In genomic region chr17:8473451-8474192, GRCh38 we compare ENCODE assay signal across 16 cellular contexts. TPM values are rescaled to one million over a fixed set of nuclear protein-coding genes. Genes with fewer than 3 reads are reported as not detected.
DNase-seq lines count a peak whose midpoint lies in the region; ATAC-seq, FAIRE-seq and TF ChIP-seq lines count a peak whose summit lies in the region.
"Had no signal": no experiment of that assay in that cellular context is flagged by ENCODE, and none has a peak within 500 bp of the region (broad histone marks: within the 10 kb centered on the region; RNA-seq: fewer than 3 reads in every experiment).

No MANE protein-coding gene starts in this region.

- DNase-seq in HepG2 (ENCODE audit: low spot score) = no peak
- no peak for DNase-seq in right lobe of liver
- DNase-seq in coronary artery (ENCODE audit: low spot score) = no peak
- no peak for DNase-seq in neuronal stem cell (ENCODE audit: low spot score)
- DNase-seq in left lobe of liver (ENCODE audit: low spot score) = no peak
- DNase-seq in frontal cortex (ENCODE audit: low spot score in 2 of 2) = no peak
- DNase-seq in GDM1 (lab: John Stamatoyannopoulos, UW) = no peak
- DNase-seq: DMS53, KG1, NCI-H1092, NCI-H1694 treated with DMSO at 0.1 percent for 48 hours, NCI-H345, NCI-H526 treated with DMSO at 0.1 percent for 48 hours, OCI-M1 had no signal

- H3K14ac ChIP-seq in neuronal stem cell (ENCODE audit: low read length) = no peak overlapping the region

- FAIRE-seq in HepG2 (lab: Jason Lieb, UNC) (no peak), frontal cortex (lab: Jason Lieb, UNC) (no peak)
- FAIRE-seq: A549, GM12878 had no signal

- no peak for TF ChIP-seq EP300 in HepG2 (IDR thresholded peaks at IDR 0.05; ENCODE audit: low read depth in 2 of 2, low read length in 2 of 2)
- TF ChIP-seq EP300 in HepG2 (CRISPR knock-in tag; IDR thresholded peaks at IDR 0.05; ENCODE audit: borderline replicate concordance) = no peak

- POLR2A ChIA-PET in HepG2 (lab: Yijun Ruan, JAX) = no interaction called here

- TF ChIP-seq CTCF in HepG2 (CRISPR knock-in tag; IDR thresholded peaks at IDR 0.05) (no peak), right lobe of liver (IDR thresholded peaks at IDR 0.05) (no peak), coronary artery (IDR thresholded peaks at IDR 0.05) (no peak)

- no peak for ATAC-seq in HepG2
- no peak for ATAC-seq in right lobe of liver
- ATAC-seq in left lobe of liver = no peak
- ATAC-seq: A549, GM12878 had no signal

- H3K79me1 ChIP-seq in neuronal stem cell (ENCODE audit: low read depth, low read length) = no peaks in the 10 kb centered on the region

- in situ Hi-C loops in HepG2 (cut with HindIII; ENCODE audit: extremely low pct_ligation_motif_present, low pct_unique_long_range_greater_than_20kb) = no loop called here

- no peak overlapping the region for H3K4ac ChIP-seq in neuronal stem cell (ENCODE audit: low read length)

- no peak overlapping the region for H3K9ac ChIP-seq in HepG2 (ENCODE audit: insufficient read depth, low read depth, low read length)
- H3K9ac ChIP-seq in neuronal stem cell (ENCODE audit: low read depth, low read length, poor library complexity) = peak overlapping the region; percentile 40

- H4K91ac ChIP-seq in neuronal stem cell (ENCODE audit: low read depth, low read length, poor library complexity) = no peak overlapping the region

- H3K36me3 ChIP-seq in HepG2 (replicated peaks in 1 of 2; ENCODE audit: control insufficient read depth in 1 of 2, insufficient read depth in 2 of 2, low read length in 2 of 2) (peaks cover 26 to 90% of the 10 kb centered on the region in 2 experiments), right lobe of liver (peaks cover 3 to 40% (median 14%) of the 10 kb centered on the region in 4 donors), neuronal stem cell (replicated peaks in 1 of 2; ENCODE audit: control insufficient read depth in 2 of 2, insufficient read depth in 2 of 2, low read length in 2 of 2) (peaks cover 38 to 93% of the 10 kb centered on the region in 2 donors)

- H3K4me2 ChIP-seq in HepG2 (ENCODE audit: low read depth, low read length) (no peak overlapping the region), neuronal stem cell (ENCODE audit: insufficient read depth, low read length, poor library complexity, severe bottlenecking) (no peak overlapping the region)
- H3K4me2 ChIP-seq: A549 had no signal

- H2AFZ ChIP-seq in HepG2 (ENCODE audit: low read length) (no peak overlapping the region), neuronal stem cell (ENCODE audit: low read length) (no peak overlapping the region)

- H3K27me3 ChIP-seq in HepG2 (ENCODE audit: control insufficient read depth in 1 of 2, insufficient read depth in 2 of 2, low read length in 2 of 2) = no peaks in the 10 kb centered on the region
- no peaks in the 10 kb centered on the region for H3K27me3 ChIP-seq in right lobe of liver
- H3K27me3 ChIP-seq in neuronal stem cell (ENCODE audit: control insufficient read depth in 3 of 3, insufficient read depth in 3 of 3, low read depth in 1 of 3, low read length in 3 of 3) = no peaks in the 10 kb centered on the region

- intact Hi-C loops in HepG2 (cut with micrococcal nuclease; ENCODE audit: unreplicated experiment) (no loop called here), right lobe of liver (cut with DNase I) (loop anchor here in 1 of 2 donors (10.0 kb wide), 2 partner anchors 59 to 271 kb away; partner anchors contain the start of gene CCDC42)

- peaks cover 9% of the 10 kb centered on the region; the same call in 1 of the 2 replicates for H4K20me1 ChIP-seq in HepG2 (ENCODE audit: insufficient read depth, low read length)

- no TSS peak for BruUV-seq in HepG2 (replicated peaks; lab: Mats Ljungman, UMichigan)

- no peak overlapping the region for H2BK5ac ChIP-seq in neuronal stem cell (ENCODE audit: low read length)

- CTCF ChIA-PET in HepG2 (lab: Yijun Ruan, JAX; ENCODE audit: low intra/inter-chr PET ratio, low total read pairs) = no interaction called here

- H3K79me2 ChIP-seq in HepG2 (ENCODE audit: insufficient read depth, low read length) = no peaks in the 10 kb centered on the region

- H3K9me3 ChIP-seq in HepG2 (ENCODE audit: low read length) = no peaks in the 10 kb centered on the region
- no peaks in the 10 kb centered on the region for H3K9me3 ChIP-seq in right lobe of liver
- peaks cover 0 to 2% of the 10 kb centered on the region in 2 donors for H3K9me3 ChIP-seq in neuronal stem cell (replicated peaks in 1 of 2; ENCODE audit: control insufficient read depth in 2 of 2, insufficient read depth in 1 of 2, low read depth in 1 of 2, low read length in 2 of 2)
- H3K9me3 ChIP-seq: A549 had no signal

- no peak overlapping the region for H2AK5ac ChIP-seq in neuronal stem cell (ENCODE audit: low read depth, low read length)

- H3K4me3 ChIP-seq in HepG2 (replicated peaks in 1 of 3; ENCODE audit: insufficient read depth in 1 of 3, low read depth in 2 of 3, low read length in 3 of 3) (no peak overlapping the region), right lobe of liver (no peak overlapping the region), coronary artery (no peak overlapping the region), neuronal stem cell (ENCODE audit: low read length in 2 of 2) (no peak overlapping the region)
- H3K4me3 ChIP-seq: A549, GM12878 had no signal

- H4K8ac ChIP-seq in neuronal stem cell (ENCODE audit: low read depth, low read length) = no peak overlapping the region

- no peak overlapping the region for H3K23ac ChIP-seq in neuronal stem cell (ENCODE audit: low read depth, low read length, poor library complexity)

- 97% methylated on average over 13 of the region's 13 CpGs for WGBS in HepG2 (ENCODE audit: low lambda C conversion rate)
- 86% methylated on average over 6 of the region's 13 CpGs for WGBS in right lobe of liver (ENCODE audit: insufficient coverage, low coverage, low lambda C conversion rate, missing lambda C conversion rate)
- no CpG with 5 or more reads among the region's 13 CpGs for WGBS in neuronal stem cell (ENCODE audit: extremely low coverage in 2 of 2, insufficient read length in 2 of 2, insufficient replicate concordance in 1 of 2), 2 donors

- TF ChIP-seq POLR2A in HepG2 (IDR thresholded peaks at IDR 0.05; ENCODE audit: insufficient read depth in 1 of 2, low read depth in 2 of 2, low read length in 2 of 2) (no peak), right lobe of liver (IDR thresholded peaks at IDR 0.05) (no peak)

- no peak overlapping the region for H3K27ac ChIP-seq in HepG2 (ENCODE audit: extremely low read length, insufficient read depth, low read length)
- H3K27ac ChIP-seq in right lobe of liver = no peak overlapping the region
- H3K27ac ChIP-seq in coronary artery = peak overlapping the region; percentile 66 to 78
- H3K27ac ChIP-seq in neuronal stem cell (replicated peaks; ENCODE audit: low read length) = no peak overlapping the region
- H3K27ac ChIP-seq: A549 had no signal

- H2BK12ac ChIP-seq in neuronal stem cell (ENCODE audit: low read length) = no peak overlapping the region

- H2BK15ac ChIP-seq in neuronal stem cell (ENCODE audit: low read length) = no peak overlapping the region

- no peak for TF ChIP-seq RAD21 in HepG2 (CRISPR knock-in tag; IDR thresholded peaks at IDR 0.05)

- H3K4me1 ChIP-seq in HepG2 (ENCODE audit: insufficient read depth, low read length) (peaks cover 15% of the 10 kb centered on the region), right lobe of liver (peaks cover 0 to 27% (median 11%) of the 10 kb centered on the region in 4 donors), neuronal stem cell (ENCODE audit: control insufficient read depth in 2 of 2, insufficient read depth in 1 of 2, low read depth in 1 of 2, low read length in 2 of 2) (no peaks in the 10 kb centered on the region)
- H3K4me1 ChIP-seq: A549 had no signal

- no peak overlapping the region for H2BK120ac ChIP-seq in neuronal stem cell (ENCODE audit: low read depth, low read length)

- no peak overlapping the region for H3K18ac ChIP-seq in neuronal stem cell (ENCODE audit: low read length)

RNA-seq across cellular contexts. Expression of gene NDEL1, which starts 37.9 kb away (rescaled TPM):
- total RNA-seq in HepG2 (2016; rRNA removed; fragmentation: Illumina TruSeq; extraction: Trizol) (47.8 and 59.8 TPM in 2 replicates), right lobe of liver (10 to 100 TPM; 22.2 to 34.9 (median 28.4) TPM), left lobe of liver (37.5 TPM), frontal cortex (41.2 TPM)
- total RNA-seq in HepG2 (2016; cell fraction: cytosol; rRNA removed; fragmentation: Illumina TruSeq; extraction: Trizol; ENCODE audit: low read depth) = 23.8 and 26.3 TPM in 2 replicates
- total RNA-seq in HepG2 (2016; cell fraction: insoluble cytoplasmic fraction; rRNA removed; fragmentation: Illumina TruSeq; extraction: Trizol) = 40.4 and 58.0 TPM in 2 replicates
- total RNA-seq in HepG2 (2016; cell fraction: membrane; rRNA removed; fragmentation: Illumina TruSeq; extraction: Trizol) = 38.8 and 39.0 TPM in 2 replicates
- total RNA-seq in HepG2 (2016; cell fraction: nucleus; rRNA removed; fragmentation: Illumina TruSeq; extraction: Trizol) = 76.2 and 88.4 TPM in 2 replicates
- 119 and 153 TPM in 2 replicates for polyA plus RNA-seq in HepG2 (2011; rRNA removed)
- polyA plus RNA-seq in HepG2 (2011; cell fraction: cytosol; rRNA removed) = 90.0 and 106 TPM in 2 replicates
- 348 and 472 TPM in 2 replicates for polyA plus RNA-seq in HepG2 (2011; cell fraction: nucleus; rRNA removed)
- 71.7 and 87.0 TPM in 2 replicates for polyA plus RNA-seq in HepG2 (2012)
- 9.5 and 11.4 TPM in 2 replicates for polyA plus RNA-seq in HepG2 (2016; cell fraction: cytosol; fragmentation: Illumina TruSeq; extraction: Trizol; ENCODE audit: low read depth)
- polyA plus RNA-seq in HepG2 (2016; cell fraction: insoluble cytoplasmic fraction; fragmentation: Illumina TruSeq; extraction: Trizol; ENCODE audit: low read depth) = 50.5 and 54.1 TPM in 2 replicates
- 25.5 and 26.4 TPM in 2 replicates for polyA plus RNA-seq in HepG2 (2016; cell fraction: membrane; fragmentation: Illumina TruSeq; extraction: Trizol; ENCODE audit: low read depth)
- polyA plus RNA-seq in HepG2 (2016; cell fraction: nucleus; fragmentation: Illumina TruSeq; extraction: Trizol; ENCODE audit: insufficient read depth, low read depth) = 93.0 and 99.2 TPM in 2 replicates
- polyA minus RNA-seq in HepG2 (2011; rRNA and poly(A)+ RNA removed; ENCODE audit: low replicate concordance) = 50.7 and 124 TPM in 2 replicates
- 38.6 and 48.1 TPM in 2 replicates for polyA minus RNA-seq in HepG2 (2011; cell fraction: cytosol; rRNA and poly(A)+ RNA removed)
- 217 and 240 TPM in 2 replicates for polyA minus RNA-seq in HepG2 (2011; cell fraction: nucleus; rRNA and poly(A)+ RNA removed)
- polyA plus RNA-seq in neuronal stem cell (2013, experiment 1 of 2) = 27.9 TPM
- 26.7 TPM for polyA plus RNA-seq in neuronal stem cell (2013, experiment 2 of 2)

Comparison
In these comparisons a context has a peak if more than half of its experiments do, and no peak if none do; other contexts are left out.
1. H3K27ac ChIP-seq: peak in coronary artery (2 of 2); none in HepG2 (single experiment), right lobe of liver (0 of 3) and neuronal stem cell (single experiment).